ENCODE assay signal across 1 cellular context in genomic region chr12:122458105-122459035, GRCh38.
TF ChIP-seq lines count a peak whose summit lies in the region.

No MANE protein-coding gene starts in this region.

TF ChIP-seq in GM23338, 12 proteins besides CTCF, POLR2A, EP300 and RAD21 (continued from another document):
- TF ChIP-seq ZNF462 (CRISPR knock-in tag; IDR thresholded peaks at IDR 0.05) = no peak
- TF ChIP-seq, protein P1, sequence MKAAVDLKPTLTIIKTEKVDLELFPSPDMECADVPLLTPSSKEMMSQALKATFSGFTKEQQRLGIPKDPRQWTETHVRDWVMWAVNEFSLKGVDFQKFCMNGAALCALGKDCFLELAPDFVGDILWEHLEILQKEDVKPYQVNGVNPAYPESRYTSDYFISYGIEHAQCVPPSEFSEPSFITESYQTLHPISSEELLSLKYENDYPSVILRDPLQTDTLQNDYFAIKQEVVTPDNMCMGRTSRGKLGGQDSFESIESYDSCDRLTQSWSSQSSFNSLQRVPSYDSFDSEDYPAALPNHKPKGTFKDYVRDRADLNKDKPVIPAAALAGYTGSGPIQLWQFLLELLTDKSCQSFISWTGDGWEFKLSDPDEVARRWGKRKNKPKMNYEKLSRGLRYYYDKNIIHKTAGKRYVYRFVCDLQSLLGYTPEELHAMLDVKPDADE (IDR thresholded peaks at IDR 0.05) = no peak
